Comparison of ENCODE assay signal across 24 cellular contexts in genomic region chr7:115603416-115603815, GRCh38.
DNase-seq lines count a peak whose midpoint lies in the region; ATAC-seq and TF ChIP-seq lines count a peak whose summit lies in the region.
"Had no signal": no experiment of that assay in that cellular context is flagged by ENCODE, and none has a peak within 500 bp of the region (broad histone marks: within the 10 kb centered on the region; RNA-seq: fewer than 3 reads in every experiment).

No MANE protein-coding gene starts in this region.

- in situ Hi-C loops in brain microvascular endothelial cell (cut with HindIII; ENCODE audit: low pct_ligation_motif_present, low sequenced_read_pairs): no loop called here

- H4K20me1 ChIP-seq in GM23338 (replicated peaks; ENCODE audit: insufficient read depth) (no peaks in the 10 kb centered on the region), MM.1S (ENCODE audit: insufficient read depth, low read length) (no peaks in the 10 kb centered on the region)

- H3K9me3 Mint-ChIP-seq in GM23338: peaks cover 6% of the 10 kb centered on the region; the same call in 2 of the 3 replicates
- H3K9me3 Mint-ChIP-seq in neural crest cell: no peaks in the 10 kb centered on the region
- H3K9me3 Mint-ChIP-seq: activated CD4-positive, alpha-beta T cell treated with anti-CD3 and anti-CD28 coated beads, Interleukin-2, amount 10 ng/mL, durations not matched to agents 7 days and 5 days; activated T-cell treated with anti-CD3 and anti-CD28 coated beads, Interleukin-2, amount 50 U/mL, for 24 hours; dendritic cell treated with granulocyte-macrophage colony-stimulating factor and Interleukin-4, amounts not matched to agents 40 ng/mL and 50 ng/mL, for 4 days; stimulated activated memory B cell treated with anti-CD40 and anti-IgM and Interleukin-4, amounts not matched to agents 10 μg/mL and 1 μg/mL and 100 μg/mL, for 72 hours had no signal

- H3K4me3 Mint-ChIP-seq in GM23338 (no peak overlapping the region), neural crest cell (no peak overlapping the region)
- H3K4me3 Mint-ChIP-seq: activated CD4-positive, alpha-beta T cell treated with anti-CD3 and anti-CD28 coated beads, Interleukin-2, amount 10 ng/mL, durations not matched to agents 7 days and 5 days; activated T-cell treated with anti-CD3 and anti-CD28 coated beads, Interleukin-2, amount 50 U/mL, for 24 hours; CD4-positive, CD25-positive, alpha-beta regulatory T cell; dendritic cell treated with granulocyte-macrophage colony-stimulating factor and Interleukin-4, amounts not matched to agents 40 ng/mL and 50 ng/mL, for 4 days; stimulated activated memory B cell treated with anti-CD40 and anti-IgM and Interleukin-4, amounts not matched to agents 10 μg/mL and 1 μg/mL and 100 μg/mL, for 72 hours had no signal

- H3K4me1 Mint-ChIP-seq in GM23338 (no peaks in the 10 kb centered on the region), neural crest cell (no peaks in the 10 kb centered on the region)
- H3K4me1 Mint-ChIP-seq: activated CD4-positive, alpha-beta T cell treated with anti-CD3 and anti-CD28 coated beads, Interleukin-2, amount 10 ng/mL, durations not matched to agents 7 days and 5 days; CD4-positive, CD25-positive, alpha-beta regulatory T cell; stimulated activated memory B cell treated with anti-CD40 and anti-IgM and Interleukin-4, amounts not matched to agents 10 μg/mL and 1 μg/mL and 100 μg/mL, for 72 hours had no signal

- H3K9me2 ChIP-seq in GM23338 (ENCODE audit: insufficient read depth) (0 out of 2 replicates have a peak, but pooled peaks cover 6% of the 10 kb centered on the region), MM.1S (replicated peaks; ENCODE audit: insufficient read depth, low read length) (no peaks in the 10 kb centered on the region)

- H3K9me3 ChIP-seq in MM.1S (replicated peaks; ENCODE audit: insufficient read depth, low read length): no peaks in the 10 kb centered on the region
- H3K9me3 ChIP-seq: neutrophil had no signal

- H2AFZ ChIP-seq in GM23338: no peak overlapping the region
- no peak overlapping the region for H2AFZ ChIP-seq in MM.1S (ENCODE audit: low read length)

- H3K27ac Mint-ChIP-seq in GM23338: no peak overlapping the region
- H3K27ac Mint-ChIP-seq in neural crest cell (ENCODE audit: unreplicated experiment): no peak overlapping the region
- H3K27ac Mint-ChIP-seq: activated CD4-positive, alpha-beta T cell treated with anti-CD3 and anti-CD28 coated beads, Interleukin-2, amount 10 ng/mL, durations not matched to agents 7 days and 5 days; activated T-cell treated with anti-CD3 and anti-CD28 coated beads, Interleukin-2, amount 50 U/mL, for 24 hours; CD4-positive, CD25-positive, alpha-beta regulatory T cell; dendritic cell treated with granulocyte-macrophage colony-stimulating factor and Interleukin-4, amounts not matched to agents 40 ng/mL and 50 ng/mL, for 4 days; stimulated activated memory B cell treated with anti-CD40 and anti-IgM and Interleukin-4, amounts not matched to agents 10 μg/mL and 1 μg/mL and 100 μg/mL, for 72 hours had no signal

- no peaks in the 10 kb centered on the region for H3K27me3 Mint-ChIP-seq in GM23338 (ENCODE audit: insufficient read depth, low read depth, poor library complexity)
- H3K27me3 Mint-ChIP-seq in neural crest cell (ENCODE audit: low read depth): no peaks in the 10 kb centered on the region
- H3K27me3 Mint-ChIP-seq: activated CD4-positive, alpha-beta T cell treated with anti-CD3 and anti-CD28 coated beads, Interleukin-2, amount 10 ng/mL, durations not matched to agents 7 days and 5 days; activated T-cell treated with anti-CD3 and anti-CD28 coated beads, Interleukin-2, amount 50 U/mL, for 24 hours; CD4-positive, CD25-positive, alpha-beta regulatory T cell; dendritic cell treated with granulocyte-macrophage colony-stimulating factor and Interleukin-4, amounts not matched to agents 40 ng/mL and 50 ng/mL, for 4 days; stimulated activated memory B cell treated with anti-CD40 and anti-IgM and Interleukin-4, amounts not matched to agents 10 μg/mL and 1 μg/mL and 100 μg/mL, for 72 hours had no signal

- H3K79me2 ChIP-seq in GM23338 (replicated peaks; ENCODE audit: insufficient read depth) (no peaks in the 10 kb centered on the region), MM.1S (ENCODE audit: low read length) (no peaks in the 10 kb centered on the region)

- H3K27ac ChIP-seq in GM23338 (ENCODE audit: low read depth) (no peak overlapping the region), MM.1S (ENCODE audit: low read length) (no peak overlapping the region), brain microvascular endothelial cell (no peak overlapping the region)
- H3K27ac ChIP-seq: neutrophil, sigmoid colon had no signal

- H3K4me3 ChIP-seq in GM23338 (no peak overlapping the region), MM.1S (ENCODE audit: low read length) (no peak overlapping the region), brain microvascular endothelial cell (ENCODE audit: low read depth, low read length) (no peak overlapping the region)
- H3K4me3 ChIP-seq: sigmoid colon had no signal

- H3K36me3 Mint-ChIP-seq in GM23338 (ENCODE audit: low read depth) (no peaks in the 10 kb centered on the region; the same call in 2 of the 3 replicates), neural crest cell (ENCODE audit: low read depth) (no peaks in the 10 kb centered on the region)
- H3K36me3 Mint-ChIP-seq: CD4-positive, CD25-positive, alpha-beta regulatory T cell; stimulated activated memory B cell treated with anti-CD40 and anti-IgM and Interleukin-4, amounts not matched to agents 10 μg/mL and 1 μg/mL and 100 μg/mL, for 72 hours had no signal

- no peak overlapping the region for H3K9ac ChIP-seq in MM.1S (ENCODE audit: low read length)

- H3K4me2 ChIP-seq in GM23338 (no peak overlapping the region), MM.1S (ENCODE audit: low read depth, low read length) (no peak overlapping the region)

- no peaks in the 10 kb centered on the region for H3K27me3 ChIP-seq in GM23338 (ENCODE audit: insufficient read depth)
- H3K27me3 ChIP-seq in MM.1S (replicated peaks; ENCODE audit: insufficient read depth, low read length): no peaks in the 10 kb centered on the region
- H3K27me3 ChIP-seq in brain microvascular endothelial cell (replicated peaks): no peaks in the 10 kb centered on the region
- H3K27me3 ChIP-seq: neutrophil, sigmoid colon had no signal

- H3K4me1 ChIP-seq in GM23338 (ENCODE audit: insufficient read depth) (no peaks in the 10 kb centered on the region), MM.1S (ENCODE audit: low read length) (no peaks in the 10 kb centered on the region)
- H3K4me1 ChIP-seq: sigmoid colon had no signal

- no peak for ATAC-seq in GM23338
- no peak for ATAC-seq in GM18520 (IDR thresholded peaks at IDR 0.05; ENCODE audit: unreplicated experiment)
- ATAC-seq: HepG2; left lobe of liver; stimulated activated memory B cell treated with anti-CD40 and anti-IgM and Interleukin-4, amounts not matched to agents 10 μg/mL and 1 μg/mL and 100 μg/mL, for 72 hours had no signal

- DNase-seq in GM23338 (ENCODE audit: low spot score) (no peak), MM.1S (no peak), brain microvascular endothelial cell (no peak), neural crest cell (ENCODE audit: low read depth, low spot score) (no peak), NCI-H446 (lab: John Stamatoyannopoulos, UW) (no peak), HCEC 1CT (no peak)
- DNase-seq: activated CD4-positive, alpha-beta T cell treated with anti-CD3 and anti-CD28 coated beads, Interleukin-2, amount 10 ng/mL, durations not matched to agents 7 days and 5 days; activated gamma-delta T cell; activated T-cell treated with anti-CD3 and anti-CD28 coated beads, Interleukin-2, amount 50 U/mL, for 24 hours; caudate nucleus; CD4-positive, CD25-positive, alpha-beta regulatory T cell; mesenchymal stem cell; NCI-H1092; NCI-H187; NCI-H526 treated with DMSO at 0.1 percent for 48 hours; sigmoid colon; stimulated activated CD4-positive, alpha-beta T cell treated with anti-CD3 and anti-CD28 coated beads, Interleukin-4, amount 100 ng/mL, for 4 hours; substantia nigra had no signal

- TF ChIP-seq CTCF in GM23338 (conservative IDR thresholded peaks at IDR 0.05; ENCODE audit: low read depth in 2 of 2) (peak; percentile 46 to 54), MM.1S (IDR thresholded peaks at IDR 0.05; ENCODE audit: low read length) (peak; percentile 16), brain microvascular endothelial cell (IDR thresholded peaks at IDR 0.05; ENCODE audit: low read depth, low read length, missing control alignments) (peak; percentile 12), neural crest cell (conservative IDR thresholded peaks at IDR 0.05) (peak; percentile 21)

- H3F3A ChIP-seq in GM23338 (replicated peaks; ENCODE audit: low read depth) (no peaks in the 10 kb centered on the region), MM.1S (ENCODE audit: insufficient read depth, low read length) (no peaks in the 10 kb centered on the region)

- H3K36me3 ChIP-seq in GM23338 (ENCODE audit: insufficient read depth): no peaks in the 10 kb centered on the region
- no peaks in the 10 kb centered on the region for H3K36me3 ChIP-seq in MM.1S (replicated peaks; ENCODE audit: insufficient read depth, low read length)
- H3K36me3 ChIP-seq in brain microvascular endothelial cell (replicated peaks): no peaks in the 10 kb centered on the region
- H3K36me3 ChIP-seq: neutrophil, sigmoid colon had no signal

TF ChIP-seq in GM23338, 12 proteins besides CTCF, POLR2A, EP300 and RAD21 (continues in another document):
- TF ChIP-seq JUNB (IDR thresholded peaks at IDR 0.05; ENCODE audit: unreplicated experiment): no peak
